In the genomic region with DNA sequence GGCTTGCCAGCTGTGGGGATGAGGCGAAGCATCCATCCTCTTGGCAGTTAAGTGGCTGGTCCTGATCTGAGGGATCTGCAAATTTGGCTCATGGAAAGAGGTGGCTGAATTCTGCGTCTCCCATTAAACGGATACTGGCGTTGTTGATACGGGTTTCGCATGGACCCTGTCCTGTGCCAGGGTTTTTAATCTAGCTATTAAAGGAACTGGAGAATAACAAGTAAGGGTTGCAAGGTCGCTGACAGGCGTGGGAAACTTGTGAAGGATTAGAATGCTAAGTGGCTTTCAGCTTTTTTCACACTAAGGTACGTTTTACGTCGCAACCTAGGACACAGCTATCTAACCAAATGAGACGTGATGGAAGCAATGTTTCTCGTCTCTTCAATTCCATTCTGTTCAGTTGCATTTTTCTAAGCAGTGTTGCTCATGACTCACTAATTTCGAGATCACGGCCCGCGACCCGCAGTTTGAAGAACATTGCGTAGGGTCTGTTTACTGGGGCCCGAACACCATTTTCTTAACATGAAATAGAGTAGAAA, we compare ENCODE assay signal across 8 cellular contexts. TPM values are rescaled to one million over a fixed set of nuclear protein-coding genes. Genes with fewer than 3 reads are reported as not detected.
A peak's percentile ranks its signal among the peaks of the same experiment; 100 is the strongest.
DNase-seq lines count a peak whose midpoint lies in the region; ATAC-seq and TF ChIP-seq lines count a peak whose summit lies in the region.

No MANE protein-coding gene starts in this region.

- H3K36me3 ChIP-seq in DND-41 (ENCODE audit: insufficient read depth, low read length) (peaks cover 55% of the 10 kb centered on the region), HCT116 (ENCODE audit: control insufficient read depth in 1 of 2, insufficient read depth in 2 of 2, low read length in 2 of 2) (peaks cover 14 to 23% of the 10 kb centered on the region in 2 experiments; a peak in 3 of 4 replicates), SJCRH30 (peaks cover 23% of the 10 kb centered on the region), lower lobe of right lung (peaks cover 3% of the 10 kb centered on the region), thyroid gland (no peaks in the 10 kb centered on the region)

- H3K27me3 Mint-ChIP-seq in central memory CD8-positive, alpha-beta T cell, result no peaks in the 10 kb centered on the region

- ATAC-seq in DND-41 (ENCODE audit: insufficient read depth, low read depth) (no peak), HCT116 (peak; percentile 22), lower lobe of right lung (peak in 1 of 2 donors; percentile 25), HG03432 (IDR thresholded peaks at IDR 0.05; ENCODE audit: unreplicated experiment) (no peak)
- peak; percentile 33 for ATAC-seq in central memory CD8-positive, alpha-beta T cell (replicated peaks; ENCODE audit: extremely low read depth, poor library complexity, severe bottlenecking)

- peak overlapping the region; percentile 88 for H3K27ac Mint-ChIP-seq in central memory CD8-positive, alpha-beta T cell (ENCODE audit: low read depth)

- intact Hi-C loops in HCT116 (cut with micrococcal nuclease) (loop anchor here (10.0 kb wide), 1 partner anchor 371 kb away; a partner anchor contains a TSS), lower lobe of right lung (cut with DNase I) (no loop called here), thyroid gland (cut with DNase I) (no loop called here)

- no peak for TF ChIP-seq RAD21 in HCT116 (IDR thresholded peaks at IDR 0.05; ENCODE audit: low read depth)

- CTCF ChIA-PET in HCT116 (lab: Charles Lee), result no interaction called here

- peaks cover 23% of the 10 kb centered on the region for H3K4me1 Mint-ChIP-seq in central memory CD8-positive, alpha-beta T cell

- no peaks in the 10 kb centered on the region for H3K9me3 Mint-ChIP-seq in central memory CD8-positive, alpha-beta T cell

- H3K4me3 ChIP-seq in DND-41 (ENCODE audit: low read depth in 1 of 2, low read length in 2 of 2) (peak overlapping the region; percentile 90 to 96), HCT116 (replicated peaks in 1 of 2; ENCODE audit: low read depth in 1 of 2, low read length in 2 of 2) (peak overlapping the region; percentile 80 to 98), SJCRH30 (peak overlapping the region; percentile 83), lower lobe of right lung (peak overlapping the region; percentile 96), thyroid gland (replicated peaks in 1 of 3) (peak overlapping the region; percentile 60 to 91 (median 78))

- H3K79me2 ChIP-seq in DND-41 (ENCODE audit: insufficient read depth, low read length) (peaks cover 59% of the 10 kb centered on the region), HCT116 (ENCODE audit: insufficient read depth, low read length) (peaks cover 54% of the 10 kb centered on the region)

- H3K4me2 ChIP-seq in DND-41 (ENCODE audit: insufficient read depth, low read length) (peak overlapping the region; percentile 88), HCT116 (ENCODE audit: low read length) (peak overlapping the region; percentile 94)

- peak overlapping the region; percentile 100 for H3K27ac ChIP-seq in DND-41 (ENCODE audit: low read length)
- H3K27ac ChIP-seq in HCT116 (ENCODE audit: low read depth, low read length), result peak overlapping the region; percentile 93
- peak overlapping the region; percentile 96 for H3K27ac ChIP-seq in SJCRH30
- H3K27ac ChIP-seq in lower lobe of right lung, result peak overlapping the region; percentile 90
- H3K27ac ChIP-seq in thyroid gland, result peak overlapping the region in 2 of 3 donors; percentile 96 to 97

- no peaks in the 10 kb centered on the region for H3K27me3 ChIP-seq in DND-41 (ENCODE audit: insufficient read depth, low read length, poor library complexity)
- H3K27me3 ChIP-seq in HCT116 (ENCODE audit: insufficient read depth, low read length), result no peaks in the 10 kb centered on the region
- no peaks in the 10 kb centered on the region for H3K27me3 ChIP-seq in SJCRH30
- H3K27me3 ChIP-seq in lower lobe of right lung (ENCODE audit: low read depth), result no peaks in the 10 kb centered on the region
- H3K27me3 ChIP-seq in thyroid gland, result no peaks in the 10 kb centered on the region

- H3K36me3 Mint-ChIP-seq in central memory CD8-positive, alpha-beta T cell (ENCODE audit: insufficient read depth), result peaks cover 10% of the 10 kb centered on the region

- no peak for TF ChIP-seq CTCF in DND-41 (IDR thresholded peaks at IDR 0.05; ENCODE audit: borderline replicate concordance, extremely low read depth, low read length, poor library complexity, severe bottlenecking)
- TF ChIP-seq CTCF in HCT116 (IDR thresholded peaks at IDR 0.05 in 2 of 3, conservative IDR thresholded peaks at IDR 0.05 in 1 of 3; ENCODE audit: borderline replicate concordance in 1 of 3, insufficient read depth in 1 of 3, low read depth in 2 of 3, low read length in 2 of 3), result no peak
- TF ChIP-seq CTCF in lower lobe of right lung (IDR thresholded peaks at IDR 0.05), result no peak
- no peak for TF ChIP-seq CTCF in thyroid gland (IDR thresholded peaks at IDR 0.05)

- WGBS in thyroid gland, 2 donors, result 4 to 5% methylated on average over 19 to 20 of the region's 20 CpGs

- TF ChIP-seq POLR2A in HCT116 (IDR thresholded peaks at IDR 0.05; ENCODE audit: borderline replicate concordance, extremely low read depth, insufficient read depth, insufficient read length), result no peak
- no peak for TF ChIP-seq POLR2A in thyroid gland (IDR thresholded peaks at IDR 0.05)

- H3K9me3 ChIP-seq in DND-41 (ENCODE audit: insufficient read depth, low read length, severe bottlenecking) (no peaks in the 10 kb centered on the region), HCT116 (ENCODE audit: control insufficient read depth in 1 of 2, insufficient read depth in 1 of 2, low read depth in 1 of 2, low read length in 2 of 2) (no peaks in the 10 kb centered on the region), SJCRH30 (replicated peaks) (no peaks in the 10 kb centered on the region), lower lobe of right lung (no peaks in the 10 kb centered on the region), thyroid gland (no peaks in the 10 kb centered on the region)

- RAD21 ChIA-PET in HCT116 (lab: Charles Lee; ENCODE audit: low non-redundant PET in 1 of 2, low total read pairs in 2 of 2, uncharacterized antibody in 2 of 2, unreplicated experiment in 2 of 2), result no interaction called here

- H3K4me1 ChIP-seq in DND-41 (ENCODE audit: insufficient read depth, low read length), result peaks cover 55% of the 10 kb centered on the region
- H3K4me1 ChIP-seq in HCT116 (ENCODE audit: control insufficient read depth in 1 of 2, insufficient read depth in 2 of 2, low read length in 2 of 2), result peaks cover 6 to 19% of the 10 kb centered on the region in 2 experiments; a peak in 3 of 4 replicates
- H3K4me1 ChIP-seq in SJCRH30, result no peaks in the 10 kb centered on the region
- H3K4me1 ChIP-seq in lower lobe of right lung, result peaks cover 17% of the 10 kb centered on the region
- peaks cover 7 to 9% of the 10 kb centered on the region in 2 donors for H3K4me1 ChIP-seq in thyroid gland

- H4K20me1 ChIP-seq in DND-41 (ENCODE audit: insufficient read depth, low read length), result peaks cover 51% of the 10 kb centered on the region
- peaks cover 14% of the 10 kb centered on the region; the same call in 1 of the 2 replicates for H4K20me1 ChIP-seq in HCT116 (ENCODE audit: insufficient read depth)

- DNase-seq in DND-41 (no peak), HCT116 (ENCODE audit: low read depth, low spot score) (no peak), SJCRH30 (no peak), lower lobe of right lung (no peak), thyroid gland (peak in 1 of 2 donors; percentile 10)
- DNase-seq in central memory CD8-positive, alpha-beta T cell (ENCODE audit: low spot score in 2 of 2), result no peak
- DNase-seq in NK-92 treated with Interleukin-12 subunit alpha and Interleukin-12 subunit beta, amount 100 ng/mL, for 24 hours (lab: John Stamatoyannopoulos, UW), result no peak

- peak overlapping the region; percentile 99 for H3K4me3 Mint-ChIP-seq in central memory CD8-positive, alpha-beta T cell

- POLR2A ChIA-PET in HCT116 (lab: Charles Lee), result interaction anchor here (1.6 kb wide), 1 partner anchor 57 kb away, joined by 4 read pairs; a partner anchor contains a TSS

- TSS peak; percentile 49 for BruUV-seq in HCT116 (replicated peaks; lab: Mats Ljungman, UMichigan)

- no peaks in the 10 kb centered on the region for H3K9me2 ChIP-seq in HCT116 (ENCODE audit: insufficient read depth)

- H3K9ac ChIP-seq in DND-41 (ENCODE audit: low read depth, low read length) (peak overlapping the region; percentile 99), HCT116 (ENCODE audit: low read length) (peak overlapping the region; percentile 100)

- peak overlapping the region; percentile 63 for H2AFZ ChIP-seq in DND-41 (ENCODE audit: low read depth, low read length)
- H2AFZ ChIP-seq in HCT116 (ENCODE audit: low read depth, low read length, poor library complexity, severe bottlenecking), result no peak overlapping the region

TF ChIP-seq in HCT116, 20 proteins besides CTCF, POLR2A, EP300 and RAD21:
- no peak for TF ChIP-seq SIN3A (IDR thresholded peaks at IDR 0.05; ENCODE audit: low read depth)

RNA-seq across cellular contexts. Expression of a gene that starts 0.9 kb away (rescaled TPM):
- total RNA-seq in HCT116 (2021; ENCODE audit: unreplicated experiment) (54.9 TPM), lower lobe of right lung (11.1 TPM), thyroid gland (10 to 100 TPM in 2 of 4 donors, 1 to 10 TPM in 2; 9.4 to 25.8 (median 14.5) TPM)
- polyA plus RNA-seq in HCT116 (2012), result 21.5 and 27.0 TPM in 2 replicates
- total RNA-seq in SJCRH30 (2014; rRNA removed; shearing (Covaris generic)), result 65.7 and 72.1 TPM in 2 replicates

RNA-seq across cellular contexts. Expression of a gene that starts 23.1 kb away (rescaled TPM):
- not detected for total RNA-seq in HCT116 (2021; ENCODE audit: unreplicated experiment)
- polyA plus RNA-seq in HCT116 (2012), result not detected in 2 replicates
- not detected in 2 replicates for total RNA-seq in SJCRH30 (2014; rRNA removed; shearing (Covaris generic))
- 0.68 TPM for total RNA-seq in lower lobe of right lung
- total RNA-seq in thyroid gland, result not detected

RNA-seq across cellular contexts. Expression of a gene that starts 56.6 kb away (rescaled TPM):
- 103 TPM for total RNA-seq in HCT116 (2021; ENCODE audit: unreplicated experiment)
- polyA plus RNA-seq in HCT116 (2012), result 42.4 and 56.8 TPM in 2 replicates
- 50.1 and 51.2 TPM in 2 replicates for total RNA-seq in SJCRH30 (2014; rRNA removed; shearing (Covaris generic))
- total RNA-seq in lower lobe of right lung, result 123 TPM
- total RNA-seq in thyroid gland, result 100 to 1,000 TPM in 1 of 4 donors, 10 to 100 TPM in 3; 58.4 to 108 (median 87.3) TPM

Comparison
In these comparisons a context has a peak if more than half of its experiments do, and no peak if none do; other contexts are left out.
1. ATAC-seq: peak in HCT116 (single experiment) and central memory CD8-positive, alpha-beta T cell (single experiment); none in DND-41 (single experiment) and HG03432 (single experiment).
2. Peak in every context shown above with its lines, with median percentiles within 50 percentile points of each other: H3K27ac ChIP-seq and H3K4me3 ChIP-seq.